In the genomic region with DNA sequence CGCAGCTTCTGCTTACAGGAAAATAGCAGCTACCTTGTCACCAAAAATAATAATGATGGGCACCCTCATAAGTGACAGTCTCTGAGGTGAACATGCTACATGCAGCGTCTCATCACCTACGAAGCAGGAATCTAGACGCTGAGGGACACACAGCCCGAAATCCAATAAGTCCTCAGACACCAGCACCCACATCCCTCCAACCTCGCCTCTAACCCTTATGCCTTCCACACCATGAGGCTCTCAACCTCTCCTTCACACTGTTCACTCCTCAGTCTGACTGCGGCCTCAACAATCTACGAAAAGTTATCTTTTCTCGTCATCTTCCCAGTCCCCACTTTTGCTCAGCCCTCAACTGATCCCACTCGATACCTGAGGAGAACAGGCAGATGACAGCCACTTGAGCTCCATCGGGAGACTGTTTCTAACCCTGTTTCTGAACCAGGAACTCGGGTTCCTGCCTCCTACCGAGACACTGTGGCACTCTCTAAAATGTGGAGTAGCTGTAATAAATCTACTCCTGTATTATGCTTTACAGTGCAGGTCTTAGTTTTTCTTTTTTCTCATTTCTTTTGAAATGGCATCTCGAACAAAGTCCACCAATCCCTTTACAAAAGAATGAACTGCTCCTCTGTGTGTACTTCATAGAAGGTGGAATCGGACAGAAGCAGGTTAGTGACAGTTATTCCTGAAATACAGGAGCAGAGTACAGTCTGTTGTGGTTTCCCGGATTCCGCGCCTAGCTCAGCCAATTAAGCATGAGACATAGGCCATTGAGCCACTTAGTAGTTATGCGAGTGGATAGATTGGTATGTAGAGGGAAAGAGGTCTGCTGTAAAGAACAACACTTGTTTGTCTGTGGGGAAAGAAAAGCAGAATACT, we compare ENCODE assay signal across 8 cellular contexts. TPM values are rescaled to one million over a fixed set of nuclear protein-coding genes. Genes with fewer than 3 reads are reported as not detected.
DNase-seq lines count a peak whose midpoint lies in the region; FAIRE-seq and TF ChIP-seq lines count a peak whose summit lies in the region.
"Not testable (repeated sequence)": the region's sequence is repeated elsewhere in the genome, so short reads cannot be mapped to it uniquely, and the experiment has no call there.

No MANE protein-coding gene starts in this region.

- H2AK5ac ChIP-seq in neuronal stem cell (ENCODE audit: low read depth, low read length), result peak overlapping the region; percentile 10

- not testable (repeated sequence) for DNase-seq in endothelial cell (ENCODE audit: low spot score); kidney; neuronal stem cell (ENCODE audit: low spot score); substantia nigra (lab: John Stamatoyannopoulos, UW)

- H3K4me3 Mint-ChIP-seq in T-helper 1 cell treated with Interleukin-12 subunit alpha and Interleukin-12 subunit beta and Interleukin-4 antibody, amounts not matched to agents 30 μg/mL and 1 μg/mL, for 36 hours, result peak overlapping the region; percentile 99
- peak overlapping the region; percentile 99 for H3K4me3 Mint-ChIP-seq in endothelial cell (ENCODE audit: unreplicated experiment)

- TF ChIP-seq CTCF in endothelial cell (IDR thresholded peaks at IDR 0.05; ENCODE audit: unreplicated experiment); kidney (IDR thresholded peaks at IDR 0.05; ENCODE audit: borderline replicate concordance, extremely low read depth, insufficient read depth): not testable (repeated sequence)

- peaks cover 17% of the 10 kb centered on the region for H3K4me1 Mint-ChIP-seq in T-helper 1 cell treated with Interleukin-12 subunit alpha and Interleukin-12 subunit beta and Interleukin-4 antibody, amounts not matched to agents 30 μg/mL and 1 μg/mL, for 36 hours (ENCODE audit: low read depth)
- peaks cover 13% of the 10 kb centered on the region for H3K4me1 Mint-ChIP-seq in endothelial cell (ENCODE audit: unreplicated experiment)

- H3K36me3 Mint-ChIP-seq in T-helper 1 cell treated with Interleukin-12 subunit alpha and Interleukin-12 subunit beta and Interleukin-4 antibody, amounts not matched to agents 30 μg/mL and 1 μg/mL, for 36 hours (ENCODE audit: low read depth); endothelial cell (ENCODE audit: low read depth, unreplicated experiment): not testable (repeated sequence)

- not testable (repeated sequence) for H4K8ac ChIP-seq in neuronal stem cell (ENCODE audit: low read depth, low read length)

- H2BK120ac ChIP-seq in neuronal stem cell (ENCODE audit: low read depth, low read length), result not testable (repeated sequence)

- not testable (repeated sequence) for H3K27me3 Mint-ChIP-seq in T-helper 1 cell treated with Interleukin-12 subunit alpha and Interleukin-12 subunit beta and Interleukin-4 antibody, amounts not matched to agents 30 μg/mL and 1 μg/mL, for 36 hours (ENCODE audit: low read depth); endothelial cell (ENCODE audit: unreplicated experiment)

- H3K9me3 ChIP-seq in BLaER1; HUES6 (ENCODE audit: control insufficient read depth, insufficient read depth, low read depth, low read length); kidney (ENCODE audit: control insufficient read depth in 1 of 2, low read length in 2 of 2); neuronal stem cell (replicated peaks in 1 of 2; ENCODE audit: control insufficient read depth in 2 of 2, insufficient read depth in 1 of 2, low read depth in 1 of 2, low read length in 2 of 2): not testable (repeated sequence)

- intact Hi-C loops in kidney (cut with DNase I), result not testable (repeated sequence)

- H4K91ac ChIP-seq in neuronal stem cell (ENCODE audit: low read depth, low read length, poor library complexity), result not testable (repeated sequence)

- peak overlapping the region; percentile 62 for H3K18ac ChIP-seq in neuronal stem cell (ENCODE audit: low read length)

- peak overlapping the region; percentile 57 for H3K4me2 ChIP-seq in BLaER1
- H3K4me2 ChIP-seq in neuronal stem cell (ENCODE audit: insufficient read depth, low read length, poor library complexity, severe bottlenecking), result not testable (repeated sequence)

- FAIRE-seq in kidney (lab: Jason Lieb, UNC), result not testable (repeated sequence)

- not testable (repeated sequence) for H3K4ac ChIP-seq in neuronal stem cell (ENCODE audit: low read length)

- H3K27ac Mint-ChIP-seq in T-helper 1 cell treated with Interleukin-12 subunit alpha and Interleukin-12 subunit beta and Interleukin-4 antibody, amounts not matched to agents 30 μg/mL and 1 μg/mL, for 36 hours, result peak overlapping the region; percentile 99
- peak overlapping the region; percentile 99 for H3K27ac Mint-ChIP-seq in endothelial cell (ENCODE audit: unreplicated experiment)

- H2BK12ac ChIP-seq in neuronal stem cell (ENCODE audit: low read length), result not testable (repeated sequence)

- H2AFZ ChIP-seq in neuronal stem cell (ENCODE audit: low read length), result peak overlapping the region; percentile 97

- peaks cover 21% of the 10 kb centered on the region for H3K4me1 ChIP-seq in BLaER1
- H3K4me1 ChIP-seq in HUES6 (ENCODE audit: control insufficient read depth, insufficient read depth, low read length); kidney (ENCODE audit: control insufficient read depth in 1 of 2, insufficient read depth in 1 of 2, low read depth in 1 of 2, low read length in 2 of 2); neuronal stem cell (ENCODE audit: control insufficient read depth in 2 of 2, insufficient read depth in 1 of 2, low read depth in 1 of 2, low read length in 2 of 2): not testable (repeated sequence)

- not testable (repeated sequence) for H3K23ac ChIP-seq in neuronal stem cell (ENCODE audit: low read depth, low read length, poor library complexity)

- H3K36me3 ChIP-seq in BLaER1, result peaks cover 24% of the 10 kb centered on the region
- not testable (repeated sequence) for H3K36me3 ChIP-seq in HUES6 (ENCODE audit: control insufficient read depth, insufficient read depth, low read length); kidney (ENCODE audit: control insufficient read depth in 1 of 2, insufficient read depth in 2 of 2, low read length in 2 of 2)
- H3K36me3 ChIP-seq in neuronal stem cell (replicated peaks in 1 of 2; ENCODE audit: control insufficient read depth in 2 of 2, insufficient read depth in 2 of 2, low read length in 2 of 2), result peaks cover 4 to 20% of the 10 kb centered on the region in 2 donors

- not testable (repeated sequence) for H2BK5ac ChIP-seq in neuronal stem cell (ENCODE audit: low read length)

- H3K9ac ChIP-seq in BLaER1, result peak overlapping the region; percentile 91
- H3K9ac ChIP-seq in HUES6 (ENCODE audit: low read length), result peak overlapping the region; percentile 49
- not testable (repeated sequence) for H3K9ac ChIP-seq in kidney (ENCODE audit: low read length in 2 of 2); neuronal stem cell (ENCODE audit: low read depth, low read length, poor library complexity)

- no CpG with 5 or more reads among the region's 19 CpGs for WGBS in neuronal stem cell (ENCODE audit: extremely low coverage in 2 of 2, insufficient read length in 2 of 2, insufficient replicate concordance in 1 of 2), 2 donors

- not testable (repeated sequence) for H3K9me3 Mint-ChIP-seq in T-helper 1 cell treated with Interleukin-12 subunit alpha and Interleukin-12 subunit beta and Interleukin-4 antibody, amounts not matched to agents 30 μg/mL and 1 μg/mL, for 36 hours; endothelial cell (ENCODE audit: unreplicated experiment)

- H3K27me3 ChIP-seq in BLaER1; HUES6 (ENCODE audit: control insufficient read depth, insufficient read depth, low read length); neuronal stem cell (ENCODE audit: control insufficient read depth in 3 of 3, insufficient read depth in 3 of 3, low read depth in 1 of 3, low read length in 3 of 3): not testable (repeated sequence)

- H3K27ac ChIP-seq in BLaER1 (peak overlapping the region; percentile 85), HUES6 (ENCODE audit: low read depth, low read length) (peak overlapping the region; percentile 70; the same call in 1 of the 2 replicates), angular gyrus (ENCODE audit: low read depth, low read length) (peak overlapping the region; percentile 89), kidney (ENCODE audit: low read depth in 2 of 2, low read length in 2 of 2) (peak overlapping the region; percentile 51 to 59), substantia nigra (ENCODE audit: low read depth, low read length, poor library complexity, severe bottlenecking) (peak overlapping the region; percentile 92)
- H3K27ac ChIP-seq in neuronal stem cell (replicated peaks; ENCODE audit: low read length), result not testable (repeated sequence)

- H3K79me1 ChIP-seq in neuronal stem cell (ENCODE audit: low read depth, low read length), result not testable (repeated sequence)

- not testable (repeated sequence) for H2BK15ac ChIP-seq in neuronal stem cell (ENCODE audit: low read length)

- not testable (repeated sequence) for H3K14ac ChIP-seq in neuronal stem cell (ENCODE audit: low read length)

- peaks cover 31% of the 10 kb centered on the region for H4K20me1 ChIP-seq in BLaER1

- H3K4me3 ChIP-seq in BLaER1 (peak overlapping the region; percentile 84), HUES6 (ENCODE audit: low read depth, low read length) (peak overlapping the region; percentile 82), kidney (ENCODE audit: low read length in 2 of 2) (peak overlapping the region; percentile 58 to 99)
- not testable (repeated sequence) for H3K4me3 ChIP-seq in neuronal stem cell (ENCODE audit: low read length in 2 of 2)

RNA-seq across cellular contexts. Expression of a gene that starts 0.9 kb away (rescaled TPM):
- total RNA-seq in endothelial cell (ENCODE audit: unreplicated experiment) (30.1 TPM), kidney (43.3 TPM)
- 46.0 TPM for polyA plus RNA-seq in kidney (ENCODE audit: insufficient read depth, low read depth, low replicate concordance)
- 58.1 TPM for polyA plus RNA-seq in neuronal stem cell (2013, experiment 1 of 2)
- 61.4 TPM for polyA plus RNA-seq in neuronal stem cell (2013, experiment 2 of 2)
